Comparison of ENCODE assay signal across 15 cellular contexts in genomic region chr5:131545856-131546255, GRCh38.
A peak's percentile ranks its signal among the peaks of the same experiment; 100 is the strongest.
DNase-seq lines count a peak whose midpoint lies in the region; ATAC-seq and TF ChIP-seq lines count a peak whose summit lies in the region.
"Had no signal": no experiment of that assay in that cellular context is flagged by ENCODE, and none has a peak within 500 bp of the region (broad histone marks: within the 10 kb centered on the region; RNA-seq: fewer than 3 reads in every experiment).

No MANE protein-coding gene starts in this region.

- peaks cover 45% of the 10 kb centered on the region for H3K36me3 Mint-ChIP-seq in activated CD4-positive, alpha-beta T cell treated with anti-CD3 and anti-CD28 coated beads, Interleukin-2, amount 10 ng/mL, durations not matched to agents 24 days and 14 days (ENCODE audit: low read depth)

- TF ChIP-seq CTCF in RWPE2 (IDR thresholded peaks at IDR 0.05; ENCODE audit: poor library complexity, severe bottlenecking) (no peak), gastrocnemius medialis (IDR thresholded peaks at IDR 0.05 in 4 of 5, conservative IDR thresholded peaks at IDR 0.05 in 1 of 5) (no peak)

- H3K27me3 ChIP-seq in RWPE2 (ENCODE audit: insufficient read depth, poor library complexity, severe bottlenecking) (no peaks in the 10 kb centered on the region), gastrocnemius medialis (no peaks in the 10 kb centered on the region)

- peaks cover 69% of the 10 kb centered on the region for H3K4me1 Mint-ChIP-seq in activated CD4-positive, alpha-beta T cell treated with anti-CD3 and anti-CD28 coated beads, Interleukin-2, amount 10 ng/mL, durations not matched to agents 24 days and 14 days

- peak overlapping the region; percentile 76 for H3K4me3 Mint-ChIP-seq in activated CD4-positive, alpha-beta T cell treated with anti-CD3 and anti-CD28 coated beads, Interleukin-2, amount 10 ng/mL, durations not matched to agents 24 days and 14 days

- H3K27ac ChIP-seq in RWPE2 (ENCODE audit: poor library complexity, severe bottlenecking): peak overlapping the region; percentile 61
- H3K27ac ChIP-seq in gastrocnemius medialis: no peak overlapping the region
- H3K27ac ChIP-seq: thoracic aorta, WERI-Rb-1 had no signal

- intact Hi-C loops in activated CD4-positive, alpha-beta T cell treated with anti-CD3 and anti-CD28 coated beads, Interleukin-2, amount 10 ng/mL, durations not matched to agents 24 days and 14 days (cut with micrococcal nuclease): loop anchor here (5.0 kb wide), 1 partner anchor 59 kb away; no protein-coding TSS in a partner anchor
- intact Hi-C loops in gastrocnemius medialis (cut with DNase I; ENCODE audit: low total_unique reads): no loop called here

- H3K9me3 ChIP-seq in RWPE2 (ENCODE audit: severe bottlenecking) (no peaks in the 10 kb centered on the region), gastrocnemius medialis (no peaks in the 10 kb centered on the region)
- H3K9me3 ChIP-seq: thoracic aorta had no signal

- H3K36me3 ChIP-seq in RWPE2 (ENCODE audit: low read depth) (peaks cover 15% of the 10 kb centered on the region), gastrocnemius medialis (no peaks in the 10 kb centered on the region)
- H3K36me3 ChIP-seq: thoracic aorta had no signal

- no peak overlapping the region for H3K27ac Mint-ChIP-seq in activated CD4-positive, alpha-beta T cell treated with anti-CD3 and anti-CD28 coated beads, Interleukin-2, amount 10 ng/mL, durations not matched to agents 24 days and 14 days

- H3K27me3 Mint-ChIP-seq in activated CD4-positive, alpha-beta T cell treated with anti-CD3 and anti-CD28 coated beads, Interleukin-2, amount 10 ng/mL, durations not matched to agents 24 days and 14 days: no peaks in the 10 kb centered on the region

- no peaks in the 10 kb centered on the region for H3K9me3 Mint-ChIP-seq in activated CD4-positive, alpha-beta T cell treated with anti-CD3 and anti-CD28 coated beads, Interleukin-2, amount 10 ng/mL, durations not matched to agents 24 days and 14 days

- in situ Hi-C loops in gastrocnemius medialis (cut with MboI; ENCODE audit: low sequenced_read_pairs in 4 of 4): no loop called here

- H3K4me1 ChIP-seq in RWPE2 (ENCODE audit: insufficient read depth, poor library complexity, severe bottlenecking): peaks cover 22% of the 10 kb centered on the region
- H3K4me1 ChIP-seq in gastrocnemius medialis: no peaks in the 10 kb centered on the region

- H3K4me3 ChIP-seq in RWPE2 (ENCODE audit: severe bottlenecking) (no peak overlapping the region), gastrocnemius medialis (no peak overlapping the region)
- H3K4me3 ChIP-seq: thoracic aorta had no signal

- no peak for DNase-seq in activated CD4-positive, alpha-beta T cell treated with anti-CD3 and anti-CD28 coated beads, Interleukin-2, amount 10 ng/mL, durations not matched to agents 24 days and 14 days
- no peak for DNase-seq in activated CD4-positive, alpha-beta T cell treated with anti-CD3 and anti-CD28 coated beads, Interleukin-2, amount 50 U/mL, for 4 hours
- DNase-seq in RWPE2 (ENCODE audit: low spot score) (no peak), dedifferentiated amniotic fluid mesenchymal stem cell (ENCODE audit: extremely low spot score) (peak; percentile 24), non-pigmented ciliary epithelial cell (ENCODE audit: low read depth) (peak; percentile 38), gastrocnemius medialis (no peak)
- DNase-seq: activated gamma-delta T cell treated with Interleukin-2 at 50 U/mL for 16 hours; effector CD8-positive, alpha-beta T cell; mesendoderm; MV-4-11; NCI-H446 treated with DMSO at 0.1 percent for 48 hours; WERI-Rb-1 had no signal

- TF ChIP-seq POLR2A in gastrocnemius medialis (IDR thresholded peaks at IDR 0.05): no peak

- ATAC-seq in RWPE2 (ENCODE audit: low read depth) (peak; percentile 88), gastrocnemius medialis (no peak), HG03469 (IDR thresholded peaks at IDR 0.05; ENCODE audit: unreplicated experiment) (no peak), GM19328 (IDR thresholded peaks at IDR 0.05; ENCODE audit: unreplicated experiment) (no peak)

Comparison
In these comparisons a context has a peak if more than half of its experiments do, and no peak if none do; other contexts are left out.
1. DNase-seq: peak in dedifferentiated amniotic fluid mesenchymal stem cell (single experiment) and non-pigmented ciliary epithelial cell (single experiment); none in activated CD4-positive, alpha-beta T cell treated with anti-CD3 and anti-CD28 coated beads, Interleukin-2, amount 10 ng/mL, durations not matched to agents 24 days and 14 days (single experiment), activated CD4-positive, alpha-beta T cell treated with anti-CD3 and anti-CD28 coated beads, Interleukin-2, amount 50 U/mL, for 4 hours (0 of 2), RWPE2 (single experiment) and gastrocnemius medialis (0 of 2).